16 cellular contexts compared by ENCODE assay signal in genomic region chr2:178756843-178757242, GRCh38. TPM values are rescaled to one million over a fixed set of nuclear protein-coding genes. Genes with fewer than 3 reads are reported as not detected.
DNase-seq lines count a peak whose midpoint lies in the region; ATAC-seq, FAIRE-seq and TF ChIP-seq lines count a peak whose summit lies in the region.
"Had no signal": no experiment of that assay in that cellular context is flagged by ENCODE, and none has a peak within 500 bp of the region (broad histone marks: within the 10 kb centered on the region; RNA-seq: fewer than 3 reads in every experiment).

No MANE protein-coding gene starts in this region.

- SMC1A ChIA-PET in GM12878 (lab: Charles Lee; ENCODE audit: uncharacterized antibody, unreplicated experiment), result interaction anchor here (1.1 kb wide), 1 partner anchor 134 kb away, joined by 3 read pairs; no protein-coding TSS in a partner anchor

- H3K4me3 Mint-ChIP-seq in glutamatergic neuron (ENCODE audit: unreplicated experiment), result no peak overlapping the region
- H3K4me3 Mint-ChIP-seq: activated CD4-positive, alpha-beta T cell treated with anti-CD3 and anti-CD28 coated beads for 36 hours; nephron had no signal

- no peaks in the 10 kb centered on the region for H4K20me1 ChIP-seq in IMR-90 (ENCODE audit: insufficient read depth, low read length)
- no peaks in the 10 kb centered on the region for H4K20me1 ChIP-seq in GM12878 (ENCODE audit: control insufficient read depth, insufficient read depth)

- H3K9me1 ChIP-seq in IMR-90 (ENCODE audit: insufficient read depth, low read length), result no peaks in the 10 kb centered on the region

- no peak overlapping the region for H2BK12ac ChIP-seq in mesenchymal stem cell (ENCODE audit: low read length in 2 of 2)

- ATAC-seq in IMR-90 (ENCODE audit: low read depth) (peak; percentile 82), GM12878 (no peak), GM18873 (IDR thresholded peaks at IDR 0.05; ENCODE audit: low FRiP score, unreplicated experiment) (no peak)
- ATAC-seq: activated CD4-positive, alpha-beta T cell treated with anti-CD3 and anti-CD28 coated beads for 36 hours had no signal

- H3K9me3 ChIP-seq in IMR-90 (ENCODE audit: control insufficient read depth, insufficient read depth, low read length) (no peaks in the 10 kb centered on the region), GM12878 (replicated peaks; ENCODE audit: control insufficient read depth, insufficient read depth, low read length) (no peaks in the 10 kb centered on the region), mesenchymal stem cell (ENCODE audit: control insufficient read depth, low read length) (no peaks in the 10 kb centered on the region)

- H2BK5ac ChIP-seq in IMR-90 (ENCODE audit: low read depth, low read length, poor library complexity, severe bottlenecking) (no peak overlapping the region), mesenchymal stem cell (ENCODE audit: low read depth, low read length, poor library complexity, severe bottlenecking) (no peak overlapping the region)

- H2BK20ac ChIP-seq in IMR-90 (ENCODE audit: low read depth, low read length), result no peak overlapping the region

- peak; percentile 38 for FAIRE-seq in GM12878 (lab: Jason Lieb, UNC)
- FAIRE-seq: islet of Langerhans had no signal

- H2AK5ac ChIP-seq in IMR-90 (ENCODE audit: low read depth, low read length), result no peak overlapping the region
- H2AK5ac ChIP-seq in mesenchymal stem cell (ENCODE audit: low read length, severe bottlenecking), result no peak overlapping the region

- in situ Hi-C loops in IMR-90 (cut with MboI; ENCODE audit: low sequenced_read_pairs) (no loop called here), GM12878 (cut with MboI) (loop anchor here (25.0 kb wide), 1 partner anchor 1005 kb away; no protein-coding TSS in a partner anchor)

- no peak for TF ChIP-seq POLR2A in IMR-90 (IDR thresholded peaks at IDR 0.05; ENCODE audit: low read depth, low read length)
- TF ChIP-seq POLR2A in GM12878 (IDR thresholded peaks at IDR 0.05; ENCODE audit: low read depth, low read length), result no peak
- TF ChIP-seq POLR2A in erythroblast (IDR thresholded peaks at IDR 0.05; ENCODE audit: low read length), result no peak

- no peaks in the 10 kb centered on the region for H3K4me1 Mint-ChIP-seq in glutamatergic neuron (ENCODE audit: low read depth, unreplicated experiment)
- H3K4me1 Mint-ChIP-seq: activated CD4-positive, alpha-beta T cell treated with anti-CD3 and anti-CD28 coated beads for 36 hours; nephron had no signal

- CTCF ChIA-PET in IMR-90 (lab: Yijun Ruan, JAX), result no interaction called here
- CTCF ChIA-PET in GM12878 (lab: Yijun Ruan, JAX), result interaction anchor here (1.5 kb wide), 1 partner anchor 21 kb away, joined by 3 read pairs; no protein-coding TSS in a partner anchor

- TF ChIP-seq CTCF in IMR-90 (conservative IDR thresholded peaks at IDR 0.05; ENCODE audit: low read depth, low read length) (no peak), GM12878 (IDR thresholded peaks at IDR 0.05 in 2 of 3, conservative IDR thresholded peaks at IDR 0.05 in 1 of 3; ENCODE audit: control insufficient read depth in 2 of 3, extremely low read depth in 1 of 3, insufficient read depth in 1 of 3, low read depth in 3 of 3, low read length in 3 of 3) (no peak), glutamatergic neuron (IDR thresholded peaks at IDR 0.05; ENCODE audit: partially characterized antibody, unreplicated experiment) (no peak)

- WGBS in IMR-90 (ENCODE audit: extremely low coverage in 2 of 2, insufficient read length in 1 of 2), 2 experiments, result 33% methylated on average over 1 of the region's 2 CpGs; no CpG with 5 or more reads in 1 of the 2 experiments
- WGBS in GM12878 (ENCODE audit: insufficient coverage, insufficient replicate concordance, low lambda C conversion rate, missing lambda C conversion rate), result 48% methylated on average over 2 of the region's 2 CpGs
- WGBS in mesenchymal stem cell, result 32% methylated on average over 1 of the region's 2 CpGs

- no peak overlapping the region for H4K8ac ChIP-seq in IMR-90 (ENCODE audit: low read depth in 2 of 2, low read length in 2 of 2)
- H4K8ac ChIP-seq in mesenchymal stem cell (ENCODE audit: low read length), result no peak overlapping the region

- H3K79me2 ChIP-seq in GM12878 (ENCODE audit: control insufficient read depth, insufficient read depth, low read length), result no peaks in the 10 kb centered on the region

- no peaks in the 10 kb centered on the region for H3K36me3 Mint-ChIP-seq in glutamatergic neuron (ENCODE audit: unreplicated experiment)

- H4K5ac ChIP-seq in IMR-90 (ENCODE audit: low read depth, low read length), result no peak overlapping the region

- H3K23ac ChIP-seq in IMR-90 (ENCODE audit: low read depth, low read length) (no peak overlapping the region), mesenchymal stem cell (ENCODE audit: low read length in 2 of 2) (no peak overlapping the region)

- H3K27ac ChIP-seq in IMR-90 (ENCODE audit: insufficient read depth, low read length) (no peak overlapping the region), GM12878 (ENCODE audit: control insufficient read depth, insufficient read depth) (no peak overlapping the region), mesenchymal stem cell (ENCODE audit: low read length, poor library complexity, severe bottlenecking) (no peak overlapping the region)
- H3K27ac ChIP-seq: C4-2B had no signal

- H3K56ac ChIP-seq in IMR-90 (ENCODE audit: extremely low read depth, insufficient read depth, low read length), result no peak overlapping the region

- RAD21 ChIA-PET in GM12878 (lab: Charles Lee; ENCODE audit: unreplicated experiment), result interaction anchor here (1.3 kb wide), 1 partner anchor 340 kb away, joined by 3 read pairs; no protein-coding TSS in a partner anchor

- no peak overlapping the region for H2BK120ac ChIP-seq in IMR-90 (ENCODE audit: low read depth, low read length)
- H2BK120ac ChIP-seq in mesenchymal stem cell (ENCODE audit: low read depth, low read length), result no peak overlapping the region

- dilution Hi-C loops in IMR-90 (cut with HindIII; ENCODE audit: low sequenced_read_pairs, unreplicated experiment), result no loop called here

- H2AFZ ChIP-seq in IMR-90 (replicated peaks; ENCODE audit: low read length, poor library complexity) (no peak overlapping the region), GM12878 (ENCODE audit: control insufficient read depth, low read depth, low read length) (no peak overlapping the region), mesenchymal stem cell (ENCODE audit: low read depth, low read length) (no peak overlapping the region)

- no peak for TF ChIP-seq EP300 in GM12878 (IDR thresholded peaks at IDR 0.05; ENCODE audit: borderline replicate concordance in 1 of 2, control insufficient read depth in 1 of 2, low read depth in 2 of 2, low read length in 2 of 2)

- H3K27me3 Mint-ChIP-seq in glutamatergic neuron (ENCODE audit: unreplicated experiment), result no peaks in the 10 kb centered on the region
- H3K27me3 Mint-ChIP-seq: activated CD4-positive, alpha-beta T cell treated with anti-CD3 and anti-CD28 coated beads for 36 hours had no signal

- H2BK15ac ChIP-seq in IMR-90 (ENCODE audit: low read depth, low read length) (no peak overlapping the region), mesenchymal stem cell (ENCODE audit: low read depth, poor library complexity, severe bottlenecking) (no peak overlapping the region)

- intact Hi-C loops in IMR-90 (cut with micrococcal nuclease) (no loop called here), GM12878 (cut with micrococcal nuclease; ENCODE audit: unreplicated experiment) (no loop called here)

- DNase-seq in AG20443 (ENCODE audit: low spot score), result peak; percentile 46
- DNase-seq in IMR-90, result peak; percentile 65
- no peak for DNase-seq in GM12878 (ENCODE audit: low read depth, low spot score)
- peak; percentile 4 for DNase-seq in mesenchymal stem cell
- no peak for DNase-seq in erythroblast (lab: John Stamatoyannopoulos, UW)
- DNase-seq in glutamatergic neuron, result no peak
- no peak for DNase-seq in pons (ENCODE audit: low spot score)
- DNase-seq: activated CD4-positive, alpha-beta T cell treated with anti-CD3 and anti-CD28 coated beads for 36 hours; caudate nucleus; GF-D8; NCI-H1092 treated with DMSO at 0.1 percent for 48 hours; NCI-H69 had no signal

- H3K4me2 ChIP-seq in IMR-90 (ENCODE audit: low read depth, low read length) (peak overlapping the region; percentile 39; the same call in 1 of the 2 replicates), GM12878 (ENCODE audit: control insufficient read depth, insufficient read depth) (no peak overlapping the region), mesenchymal stem cell (ENCODE audit: low read length, poor library complexity, severe bottlenecking) (no peak overlapping the region)

- H3K4ac ChIP-seq in IMR-90 (ENCODE audit: low read depth, low read length) (no peak overlapping the region), mesenchymal stem cell (ENCODE audit: low read depth in 1 of 2, low read length in 2 of 2) (no peak overlapping the region)

- H2AK9ac ChIP-seq in IMR-90 (replicated peaks; ENCODE audit: low read depth, low read length, poor library complexity), result no peak overlapping the region

- H4K91ac ChIP-seq in IMR-90 (ENCODE audit: insufficient read depth, low read depth, low read length) (no peak overlapping the region), mesenchymal stem cell (ENCODE audit: low read length) (no peak overlapping the region)

- H3K9me3 Mint-ChIP-seq in glutamatergic neuron (ENCODE audit: unreplicated experiment), result no peaks in the 10 kb centered on the region
- H3K9me3 Mint-ChIP-seq: nephron had no signal

- H3K27me3 ChIP-seq in IMR-90 (ENCODE audit: control insufficient read depth, insufficient read depth, low read length) (no peaks in the 10 kb centered on the region; the same call in 1 of the 2 replicates), GM12878 (replicated peaks in 1 of 2; ENCODE audit: control insufficient read depth in 2 of 2, insufficient read depth in 2 of 2, low read length in 1 of 2) (no peaks in the 10 kb centered on the region), mesenchymal stem cell (ENCODE audit: control insufficient read depth in 1 of 2, insufficient read depth in 1 of 2, low read length in 2 of 2) (no peaks in the 10 kb centered on the region)

- H3K79me1 ChIP-seq in IMR-90 (ENCODE audit: low read depth in 1 of 2, low read length in 2 of 2) (no peaks in the 10 kb centered on the region), mesenchymal stem cell (replicated peaks; ENCODE audit: low read length, poor library complexity, severe bottlenecking) (no peaks in the 10 kb centered on the region)

- H3K14ac ChIP-seq in IMR-90 (replicated peaks; ENCODE audit: low read depth, low read length) (no peak overlapping the region), mesenchymal stem cell (ENCODE audit: low read length in 2 of 2) (no peak overlapping the region)

- no peak for TF ChIP-seq RAD21 in IMR-90 (IDR thresholded peaks at IDR 0.05; ENCODE audit: low read length)
- no peak for TF ChIP-seq RAD21 in GM12878 (IDR thresholded peaks at IDR 0.05; ENCODE audit: insufficient read depth, low read depth, low read length)

- no TSS peak for BruUV-seq in IMR-90 (replicated peaks; lab: Mats Ljungman, UMichigan)
- BruUV-seq in GM12878 (replicated peaks; lab: Mats Ljungman, UMichigan), result no TSS peak

- POLR2A ChIA-PET in IMR-90 (lab: Charles Lee; ENCODE audit: unreplicated experiment) (no interaction called here), GM12878 (lab: Charles Lee) (interaction anchor here (0.6 kb wide), 1 partner anchor 274 kb away, joined by 8 read pairs; no protein-coding TSS in a partner anchor)

- H3K18ac ChIP-seq in IMR-90 (ENCODE audit: low read depth, low read length), result no peak overlapping the region
- H3K18ac ChIP-seq in mesenchymal stem cell (ENCODE audit: low read depth in 1 of 2, low read length in 2 of 2), result no peak overlapping the region

- H3K4me3 ChIP-seq in IMR-90 (ENCODE audit: insufficient read depth, low read depth, low read length) (no peak overlapping the region), GM12878 (no peak overlapping the region), mesenchymal stem cell (ENCODE audit: insufficient read depth in 1 of 2, low read depth in 1 of 2, low read length in 2 of 2) (no peak overlapping the region)

- H3K36me3 ChIP-seq in IMR-90 (ENCODE audit: control insufficient read depth, insufficient read depth, low read length) (no peaks in the 10 kb centered on the region), GM12878 (ENCODE audit: control insufficient read depth in 2 of 2, insufficient read depth in 2 of 2, low read length in 1 of 2) (no peaks in the 10 kb centered on the region), mesenchymal stem cell (ENCODE audit: control insufficient read depth in 1 of 2, insufficient read depth in 2 of 2, low read depth in 1 of 2, low read length in 2 of 2) (no peaks in the 10 kb centered on the region)

- 0 out of 2 replicates have a peak, but pooled peaks cover 2% of the 10 kb centered on the region for H3K4me1 ChIP-seq in IMR-90 (ENCODE audit: control insufficient read depth, insufficient read depth, low read length)
- no peaks in the 10 kb centered on the region for H3K4me1 ChIP-seq in GM12878 (ENCODE audit: control insufficient read depth, insufficient read depth, low read length)
- no peaks in the 10 kb centered on the region for H3K4me1 ChIP-seq in mesenchymal stem cell (ENCODE audit: control insufficient read depth, insufficient read depth, low read depth, low read length)

- no peak overlapping the region for H3K27ac Mint-ChIP-seq in glutamatergic neuron (ENCODE audit: unreplicated experiment)
- H3K27ac Mint-ChIP-seq: activated CD4-positive, alpha-beta T cell treated with anti-CD3 and anti-CD28 coated beads for 36 hours; nephron had no signal

- H3K9ac ChIP-seq in IMR-90 (ENCODE audit: low read depth, low read length) (no peak overlapping the region), GM12878 (ENCODE audit: control insufficient read depth, insufficient read depth, low read length) (no peak overlapping the region), mesenchymal stem cell (ENCODE audit: low read length) (no peak overlapping the region)

RNA-seq across cellular contexts. Expression of gene TTN, which starts 50.4 kb away (rescaled TPM):
- 0.18 and 0.83 TPM in 2 replicates for total RNA-seq in IMR-90 (2012; rRNA removed)
- 0.02 and 0.03 TPM in 2 replicates for polyA plus RNA-seq in IMR-90 (2012; rRNA removed)
- under 0.01 TPM in 2 replicates for polyA plus RNA-seq in IMR-90 (2012; cell fraction: cytosol; rRNA removed)
- 0.02 TPM in 2 replicates for polyA plus RNA-seq in IMR-90 (2012; cell fraction: nucleus; rRNA removed; ENCODE audit: low replicate concordance)
- total RNA-seq in GM12878 (2013; cell fraction: nucleolus; rRNA removed), result 146 and 150 TPM in 2 replicates
- total RNA-seq in GM12878 (2014; rRNA removed), result 5.0 and 6.6 TPM in 2 replicates
- 8.2 and 9.5 TPM in 2 replicates for total RNA-seq in GM12878 (2014; rRNA removed; fragmentation: Illumina TruSeq; extraction: Trizol)
- total RNA-seq in GM12878 (2021), result 7.5 and 9.0 TPM in 2 replicates
- 1.2 TPM for polyA plus RNA-seq in GM12878 (2011; ENCODE audit: low read depth)
- polyA plus RNA-seq in GM12878 (2011; rRNA removed), result 1.8 and 2.2 TPM in 2 replicates
- polyA plus RNA-seq in GM12878 (2011; cell fraction: cytosol; rRNA removed), result 0.76 and 0.82 TPM in 2 replicates
- polyA plus RNA-seq in GM12878 (2011; cell fraction: nucleus; rRNA removed), result 14.9 and 15.2 TPM in 2 replicates
- 0.73 and 1.2 TPM in 2 replicates for polyA plus RNA-seq in GM12878 (2012)
- 1.6 and 4.9 TPM in 2 replicates for polyA plus RNA-seq in GM12878 (2014; fragmentation: Illumina TruSeq; extraction: Trizol)
- 1 to 10 TPM in 1 of 2 experiments, under 1 TPM in 1; 0.15 to 1.4 TPM for polyA plus RNA-seq in GM12878 (2014; fragmentation: Nextera tagmentation; extraction: Ambion mirVana)
- 1.3 and 2.9 TPM in 2 replicates for polyA plus RNA-seq in GM12878 (2014; rRNA removed)
- polyA plus RNA-seq in GM12878 (2016; fragmentation: Nextera tagmentation; extraction: Ambion mirVana), result 1 to 10 TPM; 1.7 to 3.8 TPM
- 76.5 and 87.9 TPM in 2 replicates for polyA minus RNA-seq in GM12878 (2011; rRNA and poly(A)+ RNA removed)
- polyA minus RNA-seq in GM12878 (2011; cell fraction: cytosol; rRNA and poly(A)+ RNA removed), result 6.0 and 6.7 TPM in 2 replicates
- polyA minus RNA-seq in GM12878 (2011; cell fraction: nucleus; rRNA and poly(A)+ RNA removed), result 89.9 and 106 TPM in 2 replicates
- polyA plus RNA-seq in mesenchymal stem cell (2013, experiment 1 of 2), result 0.03 TPM
- 0.01 TPM for polyA plus RNA-seq in mesenchymal stem cell (2013, experiment 2 of 2)
- 0.34 TPM for total RNA-seq in glutamatergic neuron (ENCODE audit: unreplicated experiment)

Comparison
In these comparisons a context has a peak if more than half of its experiments do, and no peak if none do; other contexts are left out.
1. DNase-seq: peak in AG20443 (single experiment), IMR-90 (single experiment) and mesenchymal stem cell (single experiment); none in GM12878 (single experiment), erythroblast (0 of 2), glutamatergic neuron (single experiment) and pons (single experiment).